ENCODE assay signal across 1 cellular context in the genomic region with DNA sequence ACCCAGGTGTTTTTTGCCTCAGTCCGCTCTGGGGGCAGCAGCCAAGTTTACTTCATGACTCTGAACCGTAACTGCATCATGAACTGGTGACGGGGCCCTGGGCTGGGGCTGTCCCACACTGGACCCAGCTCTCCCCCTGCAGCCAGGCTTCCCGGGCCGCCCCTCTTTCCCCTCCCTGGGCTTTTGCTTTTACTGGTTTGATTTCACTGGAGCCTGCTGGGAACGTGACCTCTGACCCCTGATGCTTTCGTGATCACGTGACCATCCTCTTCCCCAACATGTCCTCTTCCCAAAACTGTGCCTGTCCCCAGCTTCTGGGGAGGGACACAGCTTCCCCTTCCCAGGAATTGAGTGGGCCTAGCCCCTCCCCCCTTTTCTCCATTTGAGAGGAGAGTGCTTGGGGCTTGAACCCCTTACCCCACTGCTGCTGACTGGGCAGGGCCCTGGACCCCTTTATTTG.
A peak's percentile ranks its signal among the peaks of the same experiment; 100 is the strongest.
TF ChIP-seq lines count a peak whose summit lies in the region.

No MANE protein-coding gene starts in this region.

TF ChIP-seq in IMR-90, 13 proteins besides CTCF, POLR2A, EP300 and RAD21:
- TF ChIP-seq FOS (IDR thresholded peaks at IDR 0.05; ENCODE audit: low read depth, low read length) (no peak), CEBPB (IDR thresholded peaks at IDR 0.05; ENCODE audit: low read depth, low read length) (no peak)
- TF ChIP-seq, protein P1, sequence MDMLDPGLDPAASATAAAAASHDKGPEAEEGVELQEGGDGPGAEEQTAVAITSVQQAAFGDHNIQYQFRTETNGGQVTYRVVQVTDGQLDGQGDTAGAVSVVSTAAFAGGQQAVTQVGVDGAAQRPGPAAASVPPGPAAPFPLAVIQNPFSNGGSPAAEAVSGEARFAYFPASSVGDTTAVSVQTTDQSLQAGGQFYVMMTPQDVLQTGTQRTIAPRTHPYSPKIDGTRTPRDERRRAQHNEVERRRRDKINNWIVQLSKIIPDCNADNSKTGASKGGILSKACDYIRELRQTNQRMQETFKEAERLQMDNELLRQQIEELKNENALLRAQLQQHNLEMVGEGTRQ (IDR thresholded peaks at IDR 0.05; ENCODE audit: low read depth, low read length) = peak; percentile 60
- TF ChIP-seq, protein P2, sequence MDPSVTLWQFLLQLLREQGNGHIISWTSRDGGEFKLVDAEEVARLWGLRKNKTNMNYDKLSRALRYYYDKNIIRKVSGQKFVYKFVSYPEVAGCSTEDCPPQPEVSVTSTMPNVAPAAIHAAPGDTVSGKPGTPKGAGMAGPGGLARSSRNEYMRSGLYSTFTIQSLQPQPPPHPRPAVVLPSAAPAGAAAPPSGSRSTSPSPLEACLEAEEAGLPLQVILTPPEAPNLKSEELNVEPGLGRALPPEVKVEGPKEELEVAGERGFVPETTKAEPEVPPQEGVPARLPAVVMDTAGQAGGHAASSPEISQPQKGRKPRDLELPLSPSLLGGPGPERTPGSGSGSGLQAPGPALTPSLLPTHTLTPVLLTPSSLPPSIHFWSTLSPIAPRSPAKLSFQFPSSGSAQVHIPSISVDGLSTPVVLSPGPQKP (IDR thresholded peaks at IDR 0.05; ENCODE audit: borderline replicate concordance, low read depth, low read length) = no peak
